Comparison of ENCODE assay signal across 33 cellular contexts in genomic region chr10:92677708-92678107, GRCh38.
"Had no signal": no experiment of that assay in that cellular context is flagged by ENCODE, and none has a peak within 500 bp of the region (broad histone marks: within the 10 kb centered on the region; RNA-seq: fewer than 3 reads in every experiment).

No MANE protein-coding gene starts in this region.

- DNase-seq: Kasumi-1, MG63, MM.1S, NCI-H1048, NCI-H1092, NCI-H1092 treated with DMSO at 0.1 percent for 48 hours, NCI-H1105, NCI-H1105 treated with DMSO at 0.1 percent for 48 hours, NCI-H1417, NCI-H1417 treated with DMSO at 0.1 percent for 48 hours, NCI-H1436, NCI-H1436 treated with DMSO at 0.1 percent for 48 hours, NCI-H146, NCI-H1694, NCI-H1694 treated with DMSO at 0.1 percent for 48 hours, NCI-H187, NCI-H187 treated with DMSO at 0.1 percent for 48 hours, NCI-H1930, NCI-H2029, NCI-H2029 treated with DMSO at 0.1 percent for 48 hours, NCI-H2081, NCI-H2081 treated with DMSO at 0.1 percent for 48 hours, NCI-H2107, NCI-H2171, NCI-H2171 treated with DMSO at 0.1 percent for 48 hours, NCI-H2227 treated with DMSO at 0.1 percent for 48 hours, NCI-H226, NCI-H345, NCI-H446, NCI-H446 treated with DMSO at 0.1 percent for 48 hours, NCI-H510A, NCI-H510A treated with DMSO at 0.1 percent for 48 hours, NCI-H524 had no signal

- H3K27me3 ChIP-seq: MG63 had no signal

- H3K9me3 ChIP-seq: MG63 had no signal

- H3K4me3 ChIP-seq: MG63 had no signal

- H3K36me3 ChIP-seq: MG63 had no signal
